1 cellular context compared by ENCODE assay signal in the genomic region with DNA sequence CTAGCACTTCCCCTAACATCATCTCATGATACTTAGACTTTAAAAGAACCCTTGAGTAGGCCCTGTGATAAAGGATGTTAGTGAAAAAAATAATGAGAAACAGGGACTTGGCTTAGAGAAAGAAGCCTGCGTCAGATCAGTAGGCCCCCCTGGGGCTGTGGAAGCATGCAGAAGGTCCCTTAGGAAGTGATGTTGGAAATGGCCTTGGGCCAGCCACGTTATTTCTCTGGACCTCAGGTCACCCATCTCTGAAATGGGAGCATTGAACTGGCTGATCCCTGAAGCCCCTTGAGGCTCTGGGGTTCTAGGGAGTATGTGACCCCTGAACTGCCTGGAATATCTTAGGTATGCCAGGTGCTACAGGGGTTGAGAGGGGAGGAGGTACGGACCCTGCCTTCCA.
TF ChIP-seq lines count a peak whose summit lies in the region.

No MANE protein-coding gene starts in this region.

TF ChIP-seq in HepG2, 621 proteins besides CTCF, POLR2A, EP300 and RAD21:
- TF ChIP-seq FOSL1 (CRISPR knock-in tag; IDR thresholded peaks at IDR 0.05; ENCODE audit: borderline replicate concordance) (no peak), ZNF629 (CRISPR knock-in tag; conservative IDR thresholded peaks at IDR 0.05) (peak; percentile 48)
- TF ChIP-seq, protein P1, sequence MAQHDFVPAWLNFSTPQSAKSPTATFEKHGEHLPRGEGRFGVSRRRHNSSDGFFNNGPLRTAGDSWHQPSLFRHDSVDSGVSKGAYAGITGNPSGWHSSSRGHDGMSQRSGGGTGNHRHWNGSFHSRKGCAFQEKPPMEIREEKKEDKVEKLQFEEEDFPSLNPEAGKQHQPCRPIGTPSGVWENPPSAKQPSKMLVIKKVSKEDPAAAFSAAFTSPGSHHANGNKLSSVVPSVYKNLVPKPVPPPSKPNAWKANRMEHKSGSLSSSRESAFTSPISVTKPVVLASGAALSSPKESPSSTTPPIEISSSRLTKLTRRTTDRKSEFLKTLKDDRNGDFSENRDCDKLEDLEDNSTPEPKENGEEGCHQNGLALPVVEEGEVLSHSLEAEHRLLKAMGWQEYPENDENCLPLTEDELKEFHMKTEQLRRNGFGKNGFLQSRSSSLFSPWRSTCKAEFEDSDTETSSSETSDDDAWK (CRISPR knock-in tag; IDR thresholded peaks at IDR 0.05) = no peak
- TF ChIP-seq, protein P2, sequence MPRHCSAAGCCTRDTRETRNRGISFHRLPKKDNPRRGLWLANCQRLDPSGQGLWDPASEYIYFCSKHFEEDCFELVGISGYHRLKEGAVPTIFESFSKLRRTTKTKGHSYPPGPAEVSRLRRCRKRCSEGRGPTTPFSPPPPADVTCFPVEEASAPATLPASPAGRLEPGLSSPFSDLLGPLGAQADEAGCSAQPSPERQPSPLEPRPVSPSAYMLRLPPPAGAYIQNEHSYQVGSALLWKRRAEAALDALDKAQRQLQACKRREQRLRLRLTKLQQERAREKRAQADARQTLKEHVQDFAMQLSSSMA (CRISPR knock-in tag; IDR thresholded peaks at IDR 0.05) = no peak
TF ChIP-seq in HepG2: peak in this region for 1.
